Comparison of ENCODE assay signal across 9 cellular contexts in genomic region chr9:116951588-116952433, GRCh38.
DNase-seq lines count a peak whose midpoint lies in the region; ATAC-seq lines count a peak whose summit lies in the region.
"Had no signal": no experiment of that assay in that cellular context is flagged by ENCODE, and none has a peak within 500 bp of the region (broad histone marks: within the 10 kb centered on the region; RNA-seq: fewer than 3 reads in every experiment).

No MANE protein-coding gene starts in this region.

- intact Hi-C loops in cardiac septum (cut with DNase I), result no loop called here
- intact Hi-C loops in left colon (cut with DNase I, micrococcal nuclease), result no loop called here

- in situ Hi-C loops in Caki2 (cut with HindIII; ENCODE audit: low pct_unique_long_range_greater_than_20kb, low sequenced_read_pairs), result no loop called here

- ATAC-seq in GM19467 (IDR thresholded peaks at IDR 0.05; ENCODE audit: unreplicated experiment), result peak; percentile 60
- peak; percentile 68 for ATAC-seq in HG03135 (IDR thresholded peaks at IDR 0.05; ENCODE audit: unreplicated experiment)
- no peak for ATAC-seq in left colon

- peak; percentile 25 for DNase-seq in Caki2 (ENCODE audit: low read depth)
- peak; percentile 38 for DNase-seq in dedifferentiated amniotic fluid mesenchymal stem cell (ENCODE audit: extremely low spot score)
- no peak for DNase-seq in cardiac septum (ENCODE audit: low spot score)
- DNase-seq in effector CD8-positive, alpha-beta T cell (lab: John Stamatoyannopoulos, UW), result no peak
- no peak for DNase-seq in activated T-cell treated with anti-CD3 and anti-CD28 coated beads, Interleukin-2, amount 50 U/mL, for 1 hour
- DNase-seq in left colon, result no peak
- DNase-seq: NCI-H2107 had no signal

Comparison
In these comparisons a context has a peak if more than half of its experiments do, and no peak if none do; other contexts are left out.
1. DNase-seq: peak in Caki2 (single experiment) and dedifferentiated amniotic fluid mesenchymal stem cell (single experiment); none in cardiac septum (single experiment), effector CD8-positive, alpha-beta T cell (single experiment), activated T-cell treated with anti-CD3 and anti-CD28 coated beads, Interleukin-2, amount 50 U/mL, for 1 hour (single experiment) and left colon (0 of 2).